20 cellular contexts compared by ENCODE assay signal in genomic region chr2:215032153-215032552, GRCh38.
A peak's percentile ranks its signal among the peaks of the same experiment; 100 is the strongest.
DNase-seq lines count a peak whose midpoint lies in the region; ATAC-seq and TF ChIP-seq lines count a peak whose summit lies in the region.
"Had no signal": no experiment of that assay in that cellular context is flagged by ENCODE, and none has a peak within 500 bp of the region (broad histone marks: within the 10 kb centered on the region; RNA-seq: fewer than 3 reads in every experiment).

No MANE protein-coding gene starts in this region.

- ATAC-seq in GM21526 (IDR thresholded peaks at IDR 0.05; ENCODE audit: low FRiP score, unreplicated experiment), result peak; percentile 64
- peak; percentile 47 for ATAC-seq in HG03280 (IDR thresholded peaks at IDR 0.05; ENCODE audit: unreplicated experiment)
- peak; percentile 60 for ATAC-seq in SK-N-SH treated with all-trans-retinoic acid at 6 μM for 48 hours
- no peak for ATAC-seq in WTC11
- no peak for ATAC-seq in activated CD8-positive, alpha-beta memory T cell treated with anti-CD3 and anti-CD28 coated beads, Interleukin-2, amount 10 ng/mL, durations not matched to agents 7 days and 5 days
- ATAC-seq in GM18502 (IDR thresholded peaks at IDR 0.05; ENCODE audit: poor library complexity, unreplicated experiment), result no peak
- ATAC-seq: GM12878 had no signal

- TF ChIP-seq CTCF in WTC11 (IDR thresholded peaks at IDR 0.05), result no peak

- no peak overlapping the region for H3K27ac ChIP-seq in BLaER1 treated with 17β-estradiol and CSF1 and Interleukin-3, amounts not matched to agents 10 nM and 100 nM
- H3K27ac ChIP-seq: RWPE1, SJSA1 had no signal

- no peaks in the 10 kb centered on the region for H3K9me3 Mint-ChIP-seq in WTC11
- no peaks in the 10 kb centered on the region for H3K9me3 Mint-ChIP-seq in activated CD8-positive, alpha-beta memory T cell treated with anti-CD3 and anti-CD28 coated beads, Interleukin-2, amount 10 ng/mL, durations not matched to agents 7 days and 5 days (ENCODE audit: low read depth)
- H3K9me3 Mint-ChIP-seq: CD4-positive, alpha-beta T cell; IgD-negative memory B cell had no signal

- no peaks in the 10 kb centered on the region for H3K36me3 Mint-ChIP-seq in WTC11
- H3K36me3 Mint-ChIP-seq in activated CD8-positive, alpha-beta memory T cell treated with anti-CD3 and anti-CD28 coated beads, Interleukin-2, amount 10 ng/mL, durations not matched to agents 7 days and 5 days, result no peaks in the 10 kb centered on the region

- H3K4me3 ChIP-seq in BLaER1 treated with 17β-estradiol and CSF1 and Interleukin-3, amounts not matched to agents 10 nM and 100 nM, result no peak overlapping the region
- H3K4me3 ChIP-seq: GM12878, SJSA1 had no signal

- H3K9ac ChIP-seq in BLaER1 treated with 17β-estradiol and CSF1 and Interleukin-3, amounts not matched to agents 10 nM and 100 nM, result no peak overlapping the region

- CTCF ChIA-PET in WTC11 (lab: Charles Lee), result no interaction called here
- CTCF ChIA-PET in activated CD8-positive, alpha-beta memory T cell treated with anti-CD3 and anti-CD28 coated beads, Interleukin-2, amount 10 ng/mL, durations not matched to agents 7 days and 5 days (lab: Charles Lee), result no interaction called here

- H4K20me1 ChIP-seq in BLaER1 treated with 17β-estradiol and CSF1 and Interleukin-3, amounts not matched to agents 10 nM and 100 nM, result no peaks in the 10 kb centered on the region

- H3K36me3 ChIP-seq in BLaER1 treated with 17β-estradiol and CSF1 and Interleukin-3, amounts not matched to agents 10 nM and 100 nM, result no peaks in the 10 kb centered on the region
- H3K36me3 ChIP-seq: SJSA1 had no signal

- peak overlapping the region in 7 of 11 experiments; percentile 10 to 49 (median 38); a peak in 10 of 22 replicates for H3K4me2 ChIP-seq in BLaER1 treated with 17β-estradiol and CSF1 and Interleukin-3, amounts not matched to agents 10 nM and 100 nM

- no peaks in the 10 kb centered on the region for H3K27me3 ChIP-seq in BLaER1 treated with 17β-estradiol and CSF1 and Interleukin-3, amounts not matched to agents 10 nM and 100 nM

- no peaks in the 10 kb centered on the region for H3K27me3 Mint-ChIP-seq in WTC11 (ENCODE audit: low read depth)
- no peaks in the 10 kb centered on the region for H3K27me3 Mint-ChIP-seq in activated CD8-positive, alpha-beta memory T cell treated with anti-CD3 and anti-CD28 coated beads, Interleukin-2, amount 10 ng/mL, durations not matched to agents 7 days and 5 days
- H3K27me3 Mint-ChIP-seq: CD4-positive, alpha-beta T cell; IgD-negative memory B cell had no signal

- DNase-seq in WTC11 (ENCODE audit: low spot score) (no peak), NCI-H510A treated with DMSO at 0.1 percent for 48 hours (lab: John Stamatoyannopoulos, UW) (no peak)
- no peak for DNase-seq in activated CD8-positive, alpha-beta memory T cell treated with anti-CD3 and anti-CD28 coated beads, Interleukin-2, amount 10 ng/mL, durations not matched to agents 7 days and 5 days
- DNase-seq: CD4-positive, alpha-beta T cell; DMS79; NCI-H1417 treated with DMSO at 0.1 percent for 48 hours; NCI-H2029 treated with DMSO at 0.1 percent for 48 hours; NCI-H510A; NK-92 treated with Interleukin-12 subunit alpha and Interleukin-12 subunit beta, amount 100 ng/mL, for 24 hours; OCI-M1; T-helper 1 cell had no signal

- H3K4me1 ChIP-seq in BLaER1 treated with 17β-estradiol and CSF1 and Interleukin-3, amounts not matched to agents 10 nM and 100 nM, result peaks cover 0 to 19% (median 6%) of the 10 kb centered on the region in 10 experiments; a peak in 8 of 20 replicates
- H3K4me1 ChIP-seq: SJSA1 had no signal

- H3K9me3 ChIP-seq in BLaER1 treated with 17β-estradiol and CSF1 and Interleukin-3, amounts not matched to agents 10 nM and 100 nM (replicated peaks in 1 of 11), result peaks cover 0 to 8% (median 0%) of the 10 kb centered on the region in 11 experiments; a peak in 5 of 22 replicates
- H3K9me3 ChIP-seq: SJSA1 had no signal

- no peak overlapping the region for H3K4me3 Mint-ChIP-seq in WTC11
- no peak overlapping the region for H3K4me3 Mint-ChIP-seq in activated CD8-positive, alpha-beta memory T cell treated with anti-CD3 and anti-CD28 coated beads, Interleukin-2, amount 10 ng/mL, durations not matched to agents 7 days and 5 days
- H3K4me3 Mint-ChIP-seq: CD4-positive, alpha-beta T cell; IgD-negative memory B cell had no signal

- H3K4me1 Mint-ChIP-seq in WTC11, result peaks cover 9% of the 10 kb centered on the region
- no peaks in the 10 kb centered on the region for H3K4me1 Mint-ChIP-seq in activated CD8-positive, alpha-beta memory T cell treated with anti-CD3 and anti-CD28 coated beads, Interleukin-2, amount 10 ng/mL, durations not matched to agents 7 days and 5 days
- H3K4me1 Mint-ChIP-seq: IgD-negative memory B cell had no signal

- H3K27ac Mint-ChIP-seq in WTC11, result no peak overlapping the region
- no peak overlapping the region for H3K27ac Mint-ChIP-seq in activated CD8-positive, alpha-beta memory T cell treated with anti-CD3 and anti-CD28 coated beads, Interleukin-2, amount 10 ng/mL, durations not matched to agents 7 days and 5 days
- H3K27ac Mint-ChIP-seq: CD4-positive, alpha-beta T cell; IgD-negative memory B cell had no signal

- POLR2A ChIA-PET in WTC11 (lab: Charles Lee), result no interaction called here

TF ChIP-seq in SK-N-SH treated with all-trans-retinoic acid at 6 μM for 48 hours, 23 proteins besides CTCF, POLR2A, EP300 and RAD21 (continues in another document):
- TF ChIP-seq TCF4 (CRISPR knock-in tag; IDR thresholded peaks at IDR 0.05; ENCODE audit: borderline replicate concordance) (peak; percentile 99), PPARA (CRISPR knock-in tag; IDR thresholded peaks at IDR 0.05; ENCODE audit: borderline replicate concordance) (peak; percentile 12; the same call in 1 of the 2 replicates), ZNF70 (CRISPR knock-in tag; IDR thresholded peaks at IDR 0.05) (no peak), TSHZ2 (CRISPR knock-in tag; IDR thresholded peaks at IDR 0.05) (peak; percentile 92), ZNF8 (CRISPR knock-in tag; IDR thresholded peaks at IDR 0.05) (peak; percentile 20; the same call in 1 of the 2 replicates), ZFP30 (CRISPR knock-in tag; IDR thresholded peaks at IDR 0.05) (no peak)

TF ChIP-seq in WTC11, 78 proteins besides CTCF, POLR2A, EP300 and RAD21:
- no peak for TF ChIP-seq ZNF232 (CRISPR knock-in tag; IDR thresholded peaks at IDR 0.05)
- TF ChIP-seq E2F1 (CRISPR knock-in tag; IDR thresholded peaks at IDR 0.05), result no peak
- no peak for TF ChIP-seq SMAD3 (CRISPR knock-in tag; IDR thresholded peaks at IDR 0.05; ENCODE audit: borderline replicate concordance)
- no peak for TF ChIP-seq ZNF423 (CRISPR knock-in tag; IDR thresholded peaks at IDR 0.05)
- no peak for TF ChIP-seq FOXP1 (CRISPR knock-in tag; IDR thresholded peaks at IDR 0.05; ENCODE audit: borderline replicate concordance)
- TF ChIP-seq GTF2I (CRISPR knock-in tag; conservative IDR thresholded peaks at IDR 0.05), result no peak
- no peak for TF ChIP-seq MLX (CRISPR knock-in tag; IDR thresholded peaks at IDR 0.05)
- no peak for TF ChIP-seq FOXJ3 (CRISPR knock-in tag; IDR thresholded peaks at IDR 0.05; ENCODE audit: borderline replicate concordance)
- no peak for TF ChIP-seq ATF6 (CRISPR knock-in tag; IDR thresholded peaks at IDR 0.05)
- no peak for TF ChIP-seq E2F4 (CRISPR knock-in tag; IDR thresholded peaks at IDR 0.05; ENCODE audit: borderline replicate concordance, low read depth)
- no peak for TF ChIP-seq NR2C2 (CRISPR knock-in tag; IDR thresholded peaks at IDR 0.05)
- TF ChIP-seq ZBTB21 (CRISPR knock-in tag; IDR thresholded peaks at IDR 0.05; ENCODE audit: borderline replicate concordance), result no peak
- no peak for TF ChIP-seq NR1H2 (CRISPR knock-in tag; IDR thresholded peaks at IDR 0.05)
- no peak for TF ChIP-seq NFE2L1 (CRISPR knock-in tag; IDR thresholded peaks at IDR 0.05)
- TF ChIP-seq PRRX2 (CRISPR knock-in tag; IDR thresholded peaks at IDR 0.05), result no peak
- TF ChIP-seq RORB (CRISPR knock-in tag; IDR thresholded peaks at IDR 0.05), result no peak

Comparison
In these comparisons a context has a peak if more than half of its experiments do, and no peak if none do; other contexts are left out.
1. ATAC-seq: peak in GM21526 (single experiment), HG03280 (single experiment) and SK-N-SH treated with all-trans-retinoic acid at 6 μM for 48 hours (single experiment); none in WTC11 (single experiment), activated CD8-positive, alpha-beta memory T cell treated with anti-CD3 and anti-CD28 coated beads, Interleukin-2, amount 10 ng/mL, durations not matched to agents 7 days and 5 days (single experiment) and GM18502 (single experiment).